In genomic region chr5:10520716-10521115, GRCh38 we compare ENCODE assay signal across 18 cellular contexts.
"Had no signal": no experiment of that assay in that cellular context is flagged by ENCODE, and none has a peak within 500 bp of the region (broad histone marks: within the 10 kb centered on the region; RNA-seq: fewer than 3 reads in every experiment).

No MANE protein-coding gene starts in this region.

- H3K27me3 ChIP-seq: esophagus muscularis mucosa, right atrium auricular region, tibial artery, uterus had no signal

- H3K9me3 ChIP-seq: esophagus muscularis mucosa, mucosa of descending colon, prostate gland, right atrium auricular region, tibial artery, uterus had no signal

- ATAC-seq: mucosa of descending colon had no signal

- H3K27ac ChIP-seq: esophagus muscularis mucosa, prostate gland, right atrium auricular region, tibial artery, uterus, VCaP had no signal

- H3K4me3 ChIP-seq: esophagus muscularis mucosa, mucosa of descending colon, prostate gland, right atrium auricular region, tibial artery, uterus had no signal

- H3K36me3 ChIP-seq: esophagus muscularis mucosa, prostate gland, right atrium auricular region, tibial artery, uterus had no signal

- H3K4me1 ChIP-seq: esophagus muscularis mucosa, prostate gland, right atrium auricular region, uterus had no signal

- DNase-seq: activated naive CD4-positive, alpha-beta T cell; activated naive CD8-positive, alpha-beta T cell treated with anti-CD3 and anti-CD28 coated beads for 36 hours; cerebellar nuclear complex; effector memory CD4-positive, alpha-beta T cell; foreskin melanocyte; glutamatergic neuron; hypothalamus; kidney glomerular epithelial cell; mucosa of descending colon; naive B cell; stimulated activated naive CD4-positive, alpha-beta T cell treated with Interleukin-2 at 50 U/mL for 16 hours; T-helper 2 cell; uterus had no signal
